8 cellular contexts compared by ENCODE assay signal in genomic region chr19:21835429-21835809, GRCh38. TPM values are rescaled to one million over a fixed set of nuclear protein-coding genes. Genes with fewer than 3 reads are reported as not detected.
DNase-seq lines count a peak whose midpoint lies in the region; ATAC-seq, FAIRE-seq and TF ChIP-seq lines count a peak whose summit lies in the region.

No MANE protein-coding gene starts in this region.

- DNase-seq in A673 (ENCODE audit: low spot score) = no peak
- DNase-seq in brain microvascular endothelial cell = no peak
- no peak for DNase-seq in mucosa of descending colon
- no peak for DNase-seq in central memory CD4-positive, alpha-beta T cell
- no peak for DNase-seq in AG08395 (ENCODE audit: low spot score)
- no peak for DNase-seq in H54 (ENCODE audit: insufficient read length, low spot score)

- BruUV-seq in A673 (replicated peaks; lab: Mats Ljungman, UMichigan) = no TSS peak

- no peak for TF ChIP-seq POLR2A in H54 (IDR thresholded peaks at IDR 0.05; ENCODE audit: low read depth, low read length)

- peaks cover 20% of the 10 kb centered on the region for H3K36me3 ChIP-seq in A673 (ENCODE audit: insufficient read depth, low read length, poor library complexity, severe bottlenecking)
- H3K36me3 ChIP-seq in brain microvascular endothelial cell (replicated peaks) = peaks cover 7% of the 10 kb centered on the region
- no peaks in the 10 kb centered on the region for H3K36me3 ChIP-seq in mucosa of descending colon (ENCODE audit: low read depth)

- H3K4me3 ChIP-seq in A673 (ENCODE audit: low read depth, low read length, poor library complexity, severe bottlenecking) (peak overlapping the region; percentile 72), brain microvascular endothelial cell (ENCODE audit: low read depth, low read length) (peak overlapping the region; percentile 79), mucosa of descending colon (peak overlapping the region; percentile 48)

- H3K27me3 ChIP-seq in A673 (replicated peaks; ENCODE audit: insufficient read depth, low read depth, low read length, poor library complexity) (no peaks in the 10 kb centered on the region), brain microvascular endothelial cell (replicated peaks) (no peaks in the 10 kb centered on the region)

- H3K27ac ChIP-seq in A673 (ENCODE audit: low read depth, low read length, poor library complexity, severe bottlenecking) (peak overlapping the region; percentile 92), brain microvascular endothelial cell (peak overlapping the region; percentile 87)

- in situ Hi-C loops in brain microvascular endothelial cell (cut with HindIII; ENCODE audit: low pct_ligation_motif_present, low sequenced_read_pairs) = no loop called here

- intact Hi-C loops in A673 (cut with micrococcal nuclease; ENCODE audit: unreplicated experiment) (no loop called here), mucosa of descending colon (cut with DNase I, micrococcal nuclease) (no loop called here)

- ATAC-seq in HG03571 (IDR thresholded peaks at IDR 0.05; ENCODE audit: unreplicated experiment) (peak; percentile 18), mucosa of descending colon (no peak), HG03095 (IDR thresholded peaks at IDR 0.05; ENCODE audit: unreplicated experiment) (no peak)

- no peak for FAIRE-seq in H54 (lab: Jason Lieb, UNC)

- H3K9me3 ChIP-seq in A673 (ENCODE audit: low read depth, low read length, poor library complexity, severe bottlenecking) (peaks cover 37% of the 10 kb centered on the region), mucosa of descending colon (peaks cover 20% of the 10 kb centered on the region)

- POLR2A ChIA-PET in A673 (lab: Charles Lee; ENCODE audit: low non-redundant PET) = interaction anchor here (1.5 kb wide), 1 partner anchor 17 kb away, joined by 4 read pairs; no protein-coding TSS in a partner anchor

- TF ChIP-seq CTCF in A673 (conservative IDR thresholded peaks at IDR 0.05; ENCODE audit: low read depth, low read length) = no peak
- TF ChIP-seq CTCF in brain microvascular endothelial cell (IDR thresholded peaks at IDR 0.05; ENCODE audit: low read depth, low read length, missing control alignments) = no peak
- no peak for TF ChIP-seq CTCF in mucosa of descending colon (IDR thresholded peaks at IDR 0.05)

- CTCF ChIA-PET in A673 (lab: Charles Lee) = interaction anchor here (1.1 kb wide), 1 partner anchor 17 kb away, joined by 3 read pairs; no protein-coding TSS in a partner anchor

- H3K4me1 ChIP-seq in A673 (ENCODE audit: insufficient read depth, low read length, poor library complexity, severe bottlenecking) (peaks cover 3% of the 10 kb centered on the region), mucosa of descending colon (ENCODE audit: low read depth) (peaks cover 9% of the 10 kb centered on the region)

RNA-seq across cellular contexts. Expression of gene ZNF43, which starts 0.6 kb away (rescaled TPM):
- total RNA-seq in A673 (2021) (29.4 and 31.9 TPM in 2 replicates), mucosa of descending colon (10 to 100 TPM; 14.6 to 16.7 (median 16.2) TPM)
